In genomic region chr1:51344276-51344601, GRCh38 we compare ENCODE assay signal across 1 cellular context.
TF ChIP-seq lines count a peak whose summit lies in the region.

No MANE protein-coding gene starts in this region.

TF ChIP-seq in IMR-90, 13 proteins besides CTCF, POLR2A, EP300 and RAD21 (continued from another document):
- TF ChIP-seq FOS (IDR thresholded peaks at IDR 0.05; ENCODE audit: low read depth, low read length) (no peak), MAZ (IDR thresholded peaks at IDR 0.05; ENCODE audit: borderline replicate concordance, low read depth, low read length) (no peak), CHD1 (IDR thresholded peaks at IDR 0.05; ENCODE audit: low read depth, low read length) (no peak), RFX5 (IDR thresholded peaks at IDR 0.05; ENCODE audit: low read depth, low read length) (no peak), USF2 (IDR thresholded peaks at IDR 0.05; ENCODE audit: low read depth, low read length) (no peak), CEBPB (IDR thresholded peaks at IDR 0.05; ENCODE audit: low read depth, low read length) (no peak), NFE2L2 (IDR thresholded peaks at IDR 0.05; ENCODE audit: low read depth, low read length) (no peak), SMC3 (IDR thresholded peaks at IDR 0.05; ENCODE audit: low read depth, low read length) (no peak), BHLHE40 (IDR thresholded peaks at IDR 0.05; ENCODE audit: low read depth, low read length) (no peak), ELK1 (IDR thresholded peaks at IDR 0.05; ENCODE audit: borderline replicate concordance, low read depth, low read length) (no peak)
TF ChIP-seq in IMR-90: peak in this region for 0.
